Comparison of ENCODE assay signal across 8 cellular contexts in genomic region chr1:117121589-117122296, GRCh38. TPM values are rescaled to one million over a fixed set of nuclear protein-coding genes. Genes with fewer than 3 reads are reported as not detected.
DNase-seq lines count a peak whose midpoint lies in the region; ATAC-seq and TF ChIP-seq lines count a peak whose summit lies in the region.

TRIM45 (minus strand) TSS chr1:117121749; CDS start chr1:117121201, 548 bp downstream.

- peaks cover 10% of the 10 kb centered on the region for H3K4me1 Mint-ChIP-seq in chondrocyte (ENCODE audit: low read depth)

- H3K9me3 Mint-ChIP-seq in chondrocyte (ENCODE audit: low read depth): no peaks in the 10 kb centered on the region

- H3K27ac Mint-ChIP-seq in chondrocyte (ENCODE audit: unreplicated experiment): peak within 1 kb of the TSS; percentile 95

- no peaks in the 10 kb centered on the region for H3K27me3 Mint-ChIP-seq in chondrocyte (ENCODE audit: low read depth)

- peak; percentile 92 for ATAC-seq in GM19023 (IDR thresholded peaks at IDR 0.05; ENCODE audit: unreplicated experiment)
- peak; percentile 92 for ATAC-seq in HG03280 (IDR thresholded peaks at IDR 0.05; ENCODE audit: unreplicated experiment)

- no peaks in the 10 kb centered on the region for H3K36me3 Mint-ChIP-seq in chondrocyte (ENCODE audit: low read depth)

- H3K4me3 Mint-ChIP-seq in chondrocyte (ENCODE audit: unreplicated experiment): peak within 1 kb of the TSS; percentile 84

- TF ChIP-seq CTCF in chondrocyte (IDR thresholded peaks at IDR 0.05): peak; percentile 90

- DNase-seq in AG20443 (ENCODE audit: low spot score) (peak; percentile 96), NCI-H446 (lab: John Stamatoyannopoulos, UW) (peak; percentile 95 to 98), chondrocyte (ENCODE audit: low spot score) (peak; percentile 97), kidney glomerular epithelial cell (lab: John Stamatoyannopoulos, UW) (peak; percentile 95)
- DNase-seq in activated CD4-positive, alpha-beta T cell treated with anti-CD3 and anti-CD28 coated beads for 24 hours (ENCODE audit: low read depth in 2 of 2): peak; percentile 69 to 80
- DNase-seq in stimulated activated CD4-positive, alpha-beta T cell treated with anti-CD3 and anti-CD28 coated beads, Interleukin-15, amount 100 ng/mL, for 48 hours (ENCODE audit: low read depth in 2 of 2): peak; percentile 74 to 79

RNA-seq across cellular contexts. Expression of gene TRIM45, which starts in this region (rescaled TPM):
- total RNA-seq in chondrocyte: 5.3 to 6.3 TPM (median 6.0 TPM) in 3 replicates

Comparison
In these comparisons a context has a peak if more than half of its experiments do, and no peak if none do; other contexts are left out.
1. Peak in every context shown above with its lines: DNase-seq and ATAC-seq.